ENCODE assay signal across 24 cellular contexts in the genomic region with DNA sequence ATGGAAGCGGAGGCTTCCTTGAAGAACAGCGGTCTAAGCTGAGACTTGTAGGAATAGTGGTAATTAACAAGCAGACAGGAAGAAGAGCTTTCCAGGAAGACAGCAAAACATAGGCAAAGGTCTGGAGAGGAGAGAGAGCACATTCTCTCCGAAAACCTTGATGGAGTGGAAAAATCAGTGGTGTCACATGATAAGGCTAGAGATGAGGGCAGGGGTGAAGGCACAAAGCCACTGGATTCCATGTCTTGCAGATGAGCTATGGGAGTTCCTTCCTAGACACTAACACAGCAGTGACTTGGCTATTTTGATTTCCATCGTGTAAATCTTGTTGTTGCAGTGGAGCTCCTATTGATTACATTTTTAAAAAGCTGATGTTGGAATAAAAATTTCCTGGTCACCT.
"Had no signal": no experiment of that assay in that cellular context is flagged by ENCODE, and none has a peak within 500 bp of the region (broad histone marks: within the 10 kb centered on the region; RNA-seq: fewer than 3 reads in every experiment).

No MANE protein-coding gene starts in this region.

- H3K36me3 Mint-ChIP-seq: neural progenitor cell, type B pancreatic cell had no signal

- H3K4me3 Mint-ChIP-seq: naive thymus-derived CD8-positive, alpha-beta T cell; neural progenitor cell; stimulated activated memory B cell treated with anti-CD40 and anti-IgM and Interleukin-4, amounts not matched to agents 10 μg/mL and 1 μg/mL and 100 μg/mL, for 72 hours; stimulated activated naive CD8-positive, alpha-beta T cell treated with anti-CD3 and anti-CD28 coated beads, Interleukin-15, amount 100 ng/mL, for 72 hours; type B pancreatic cell had no signal

- H3K9ac ChIP-seq: neural progenitor cell had no signal

- H3K4me1 ChIP-seq: neural progenitor cell, right atrium auricular region, tibial nerve, uterus had no signal

- DNase-seq: head of caudate nucleus; hippocampal formation; kidney glomerular epithelial cell; left cardiac atrium; naive thymus-derived CD8-positive, alpha-beta T cell; ovary; stimulated activated CD4-positive, alpha-beta T cell treated with anti-CD3 and anti-CD28 coated beads, Interleukin-1b, Interleukin-23, amount 100 ng/mL, for 48 hours; stimulated activated CD4-positive, alpha-beta T cell treated with anti-CD3 and anti-CD28 coated beads, Interleukin-2, amount 100 ng/mL, for 48 hours; stimulated activated CD4-positive, alpha-beta T cell treated with anti-CD3 and anti-CD28 coated beads, Interleukin-4, amount 100 ng/mL, for 4 hours; stimulated activated CD8-positive, alpha-beta memory T cell treated with anti-CD3 and anti-CD28 coated beads, Interleukin-4, amount 100 ng/mL, for 48 hours; stimulated activated naive CD4-positive, alpha-beta T cell treated with Interleukin-2 at 50 U/mL for 16 hours; stimulated activated naive CD8-positive, alpha-beta T cell treated with anti-CD3 and anti-CD28 coated beads, Interleukin-15, amount 100 ng/mL, for 72 hours; substantia nigra; uterus had no signal

- H3K9me3 Mint-ChIP-seq: naive thymus-derived CD8-positive, alpha-beta T cell; neural progenitor cell; stimulated activated memory B cell treated with anti-CD40 and anti-IgM and Interleukin-4, amounts not matched to agents 10 μg/mL and 1 μg/mL and 100 μg/mL, for 72 hours; stimulated activated naive CD8-positive, alpha-beta T cell treated with anti-CD3 and anti-CD28 coated beads, Interleukin-15, amount 100 ng/mL, for 72 hours; type B pancreatic cell had no signal

- H2AFZ ChIP-seq: neural progenitor cell had no signal

- H3K27me3 ChIP-seq: neural progenitor cell, ovary, right atrium auricular region, tibial nerve, uterus had no signal

- H3K4me2 ChIP-seq: neural progenitor cell had no signal

- H3K4me3 ChIP-seq: lung, neural progenitor cell, ovary, right atrium auricular region, skin epidermis, tibial nerve, uterus had no signal

- H3K27ac ChIP-seq: neural progenitor cell, ovary, right atrium auricular region, skin epidermis, tibial nerve, uterus had no signal

- H3K27me3 Mint-ChIP-seq: naive thymus-derived CD8-positive, alpha-beta T cell; stimulated activated memory B cell treated with anti-CD40 and anti-IgM and Interleukin-4, amounts not matched to agents 10 μg/mL and 1 μg/mL and 100 μg/mL, for 72 hours; stimulated activated naive CD8-positive, alpha-beta T cell treated with anti-CD3 and anti-CD28 coated beads, Interleukin-15, amount 100 ng/mL, for 72 hours had no signal

- H3K9me3 ChIP-seq: ovary, right atrium auricular region, tibial nerve, uterus had no signal

- ATAC-seq: left cardiac atrium; left lobe of liver; naive thymus-derived CD8-positive, alpha-beta T cell; sciatic nerve; stimulated activated memory B cell treated with anti-CD40 and anti-IgM and Interleukin-4, amounts not matched to agents 10 μg/mL and 1 μg/mL and 100 μg/mL, for 72 hours; stimulated activated naive CD8-positive, alpha-beta T cell treated with anti-CD3 and anti-CD28 coated beads, Interleukin-15, amount 100 ng/mL, for 72 hours had no signal

- H3K27ac Mint-ChIP-seq: naive thymus-derived CD8-positive, alpha-beta T cell; neural progenitor cell; progenitor cell of endocrine pancreas; stimulated activated memory B cell treated with anti-CD40 and anti-IgM and Interleukin-4, amounts not matched to agents 10 μg/mL and 1 μg/mL and 100 μg/mL, for 72 hours; type B pancreatic cell had no signal

- H3K36me3 ChIP-seq: neural progenitor cell, ovary, right atrium auricular region, tibial nerve, uterus had no signal

- H3K4me1 Mint-ChIP-seq: stimulated activated memory B cell treated with anti-CD40 and anti-IgM and Interleukin-4, amounts not matched to agents 10 μg/mL and 1 μg/mL and 100 μg/mL, for 72 hours; stimulated activated naive CD8-positive, alpha-beta T cell treated with anti-CD3 and anti-CD28 coated beads, Interleukin-15, amount 100 ng/mL, for 72 hours had no signal
